Comparison of ENCODE assay signal across 18 cellular contexts in the genomic region with DNA sequence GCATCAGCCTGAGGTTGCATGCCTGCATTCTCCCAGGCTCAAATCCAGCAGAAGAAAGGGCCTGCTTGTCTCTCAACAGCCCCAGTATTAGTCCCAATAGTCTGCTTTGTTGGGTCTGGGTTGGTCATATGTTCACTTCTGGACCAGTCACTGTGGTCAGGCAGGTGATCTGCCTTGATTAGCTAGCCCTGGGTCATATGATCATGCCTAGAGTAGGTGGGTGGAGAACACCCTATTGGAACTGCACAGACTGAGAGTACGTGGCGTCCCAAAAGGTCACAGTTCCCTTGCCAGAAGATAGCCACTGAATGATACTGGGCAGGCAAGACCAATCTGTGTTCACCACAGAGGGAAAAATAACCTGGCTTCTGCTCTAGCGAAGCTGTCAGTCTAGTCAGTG.
DNase-seq lines count a peak whose midpoint lies in the region; ATAC-seq, FAIRE-seq and TF ChIP-seq lines count a peak whose summit lies in the region.
"Had no signal": no experiment of that assay in that cellular context is flagged by ENCODE, and none has a peak within 500 bp of the region (broad histone marks: within the 10 kb centered on the region; RNA-seq: fewer than 3 reads in every experiment).

No MANE protein-coding gene starts in this region.

- no peak overlapping the region for H3K23ac ChIP-seq in H1 (ENCODE audit: insufficient read length)

- H3K36me3 Mint-ChIP-seq in WTC11: no peaks in the 10 kb centered on the region
- H3K36me3 Mint-ChIP-seq: CD8-positive, alpha-beta memory T cell had no signal

- H2BK5ac ChIP-seq in H1 (ENCODE audit: low read depth, low read length): no peak overlapping the region

- no peak overlapping the region for H2BK120ac ChIP-seq in H1 (replicated peaks; ENCODE audit: low read depth, low read length)

- no peak for TF ChIP-seq POLR2A in H1 (IDR thresholded peaks at IDR 0.05; ENCODE audit: control extremely low read depth in 1 of 2, low read depth in 2 of 2, low read length in 2 of 2)

- no peaks in the 10 kb centered on the region for H3K27me3 ChIP-seq in left ventricle myocardium inferior (ENCODE audit: low read depth)
- no peaks in the 10 kb centered on the region for H3K27me3 ChIP-seq in H1 (replicated peaks in 1 of 4; ENCODE audit: control insufficient read depth in 3 of 4, extremely low read depth in 1 of 4, insufficient read depth in 3 of 4, low read length in 3 of 4)
- no peaks in the 10 kb centered on the region for H3K27me3 ChIP-seq in H7 (ENCODE audit: control insufficient read depth, insufficient read depth, low read length)
- H3K27me3 ChIP-seq: BLaER1 had no signal

- peak overlapping the region; percentile 29; the same call in 1 of the 2 replicates for H4K8ac ChIP-seq in H1 (ENCODE audit: extremely low read depth, insufficient read depth, low read length)

- no peak overlapping the region for H4K5ac ChIP-seq in H1 (ENCODE audit: insufficient read length, low read depth, low read length)

- 87% methylated on average over 3 of the region's 3 CpGs; no CpG with 5 or more reads in 1 of the 2 experiments for WGBS in H1 (ENCODE audit: extremely low coverage in 1 of 2, insufficient coverage in 1 of 2, insufficient read length in 1 of 2, insufficient replicate concordance in 2 of 2, low coverage in 1 of 2, low lambda C conversion rate in 2 of 2, missing lambda C conversion rate in 1 of 2), 2 experiments

- DNase-seq in Right ventricle myocardium superior (no peak), left ventricle myocardium inferior (no peak), OCI-M1 (lab: John Stamatoyannopoulos, UW) (peak; percentile 42), H1 (ENCODE audit: low read depth in 1 of 2, low spot score in 2 of 2) (no peak), mesenteric fat pad (ENCODE audit: low spot score) (peak; percentile 16), H7 (no peak), WTC11 (ENCODE audit: low spot score) (no peak)
- DNase-seq: 8988T; AML-193; Calu3; CD8-positive, alpha-beta memory T cell; DMS 273 treated with DMSO at 0.1 percent for 48 hours had no signal

- TF ChIP-seq EP300 in H1 (IDR thresholded peaks at IDR 0.05; ENCODE audit: borderline replicate concordance in 1 of 2, low read depth in 2 of 2, low read length in 2 of 2): no peak

- H3K4me1 Mint-ChIP-seq in WTC11: no peaks in the 10 kb centered on the region
- H3K4me1 Mint-ChIP-seq: CD8-positive, alpha-beta memory T cell; GM23338 had no signal

- H3K27ac ChIP-seq in left ventricle myocardium inferior (replicated peaks) (no peak overlapping the region), H1 (ENCODE audit: low read depth, low read length) (no peak overlapping the region)
- H3K27ac ChIP-seq: BLaER1, HL-60 had no signal

- H3K23me2 ChIP-seq in H1 (ENCODE audit: low read depth, low read length): no peaks in the 10 kb centered on the region

- H3K14ac ChIP-seq in H1 (ENCODE audit: insufficient read length): no peak overlapping the region

- intact Hi-C loops in Right ventricle myocardium superior (cut with DNase I): no loop called here
- intact Hi-C loops in left ventricle myocardium inferior (cut with micrococcal nuclease): no loop called here

- H2BK12ac ChIP-seq in H1 (ENCODE audit: low read depth, low read length): no peak overlapping the region

- CTCF ChIA-PET in H1 (lab: Charles Lee; ENCODE audit: partially characterized antibody) (interaction anchor here (0.9 to 12.9 kb wide), 6 partner anchors 9 to 402 kb away, joined by 3 to 158 read pairs (median 5); no protein-coding TSS in a partner anchor), WTC11 (lab: Charles Lee) (interaction anchor here (1.9 to 2.4 kb wide), 2 partner anchors 19 to 21 kb away, joined by 6 to 8 read pairs; no protein-coding TSS in a partner anchor)

- H3K18ac ChIP-seq in H1 (ENCODE audit: extremely low read depth, low read length): no peak overlapping the region

- no peak overlapping the region for H3K56ac ChIP-seq in H1 (replicated peaks; ENCODE audit: insufficient read length, low read depth, low read length)

- no peak overlapping the region for H3K4me3 Mint-ChIP-seq in WTC11
- H3K4me3 Mint-ChIP-seq: CD8-positive, alpha-beta memory T cell; GM23338 had no signal

- no peak overlapping the region for H3K27ac Mint-ChIP-seq in WTC11
- H3K27ac Mint-ChIP-seq: CD8-positive, alpha-beta memory T cell; GM23338 had no signal

- H2AK5ac ChIP-seq in H1 (ENCODE audit: low read depth, low read length): no peak overlapping the region

- H3K4me3 ChIP-seq in left ventricle myocardium inferior (no peak overlapping the region), H1 (ENCODE audit: extremely low read depth in 1 of 4, insufficient read depth in 2 of 4, low read depth in 3 of 4, low read length in 4 of 4) (no peak overlapping the region), H7 (ENCODE audit: insufficient read depth, low read depth, low read length) (no peak overlapping the region)
- H3K4me3 ChIP-seq: BLaER1, GM12878, GM23338, HAP-1 had no signal

- no peak for TF ChIP-seq RAD21 in H1 (IDR thresholded peaks at IDR 0.05 in 1 of 2, conservative IDR thresholded peaks at IDR 0.05 in 1 of 2; ENCODE audit: low read depth in 2 of 2, low read length in 2 of 2)

- no peak overlapping the region for H3K4ac ChIP-seq in H1 (replicated peaks; ENCODE audit: insufficient read length, low read depth, low read length)

- TF ChIP-seq CTCF in left ventricle myocardium inferior (IDR thresholded peaks at IDR 0.05; ENCODE audit: borderline replicate concordance): no peak
- no peak for TF ChIP-seq CTCF in H1 (IDR thresholded peaks at IDR 0.05; ENCODE audit: control extremely low read depth in 1 of 3, insufficient read depth in 1 of 3, low read depth in 1 of 3, low read length in 3 of 3)
- no peak for TF ChIP-seq CTCF in WTC11 (IDR thresholded peaks at IDR 0.05)

- no peak overlapping the region for H2AFZ ChIP-seq in H1 (ENCODE audit: low read length)
- H2AFZ ChIP-seq: GM23338 had no signal

- no peak overlapping the region for H2BK15ac ChIP-seq in H1 (ENCODE audit: low read length)

- H3K9me3 ChIP-seq in left ventricle myocardium inferior (replicated peaks) (no peaks in the 10 kb centered on the region), H1 (ENCODE audit: insufficient read depth in 2 of 2, low read depth in 1 of 2, low read length in 1 of 2) (no peaks in the 10 kb centered on the region)
- H3K9me3 ChIP-seq: HAP-1 had no signal

- POLR2A ChIA-PET in H1 (lab: Charles Lee; ENCODE audit: partially characterized antibody) (no interaction called here), WTC11 (lab: Charles Lee) (no interaction called here)

- peak; percentile 69 for ATAC-seq in Right ventricle myocardium superior (ENCODE audit: poor library complexity)
- no peak for ATAC-seq in GM19328 (IDR thresholded peaks at IDR 0.05; ENCODE audit: unreplicated experiment)
- no peak for ATAC-seq in WTC11
- ATAC-seq: GM12878, GM23338 had no signal

- no peaks in the 10 kb centered on the region for H3K79me1 ChIP-seq in H1 (ENCODE audit: low read depth, low read length)

- H3K9ac ChIP-seq in H1 (replicated peaks in 1 of 4; ENCODE audit: extremely low read depth in 1 of 4, low read depth in 3 of 4, low read length in 3 of 4): no peak overlapping the region
- H3K9ac ChIP-seq: BLaER1 had no signal

- no peaks in the 10 kb centered on the region for H3K27me3 Mint-ChIP-seq in WTC11 (ENCODE audit: low read depth)

- H3K79me2 ChIP-seq in H1 (ENCODE audit: control insufficient read depth in 1 of 2, insufficient read depth in 2 of 2, low read length in 2 of 2): no peaks in the 10 kb centered on the region

- H3K4me1 ChIP-seq in left ventricle myocardium inferior (no peaks in the 10 kb centered on the region), H1 (replicated peaks in 1 of 4; ENCODE audit: control insufficient read depth in 3 of 4, insufficient read depth in 4 of 4, low read length in 3 of 4) (no peaks in the 10 kb centered on the region)
- H3K4me1 ChIP-seq: HAP-1 had no signal

- no peak overlapping the region for H4K91ac ChIP-seq in H1 (replicated peaks; ENCODE audit: insufficient read length, low read length)

- no peaks in the 10 kb centered on the region for H4K20me1 ChIP-seq in H1 (replicated peaks in 1 of 2; ENCODE audit: control insufficient read depth in 1 of 2, insufficient read depth in 2 of 2, low read length in 2 of 2)
- H4K20me1 ChIP-seq: BLaER1 had no signal

- H3K36me3 ChIP-seq in left ventricle myocardium inferior (no peaks in the 10 kb centered on the region), H1 (ENCODE audit: control insufficient read depth in 2 of 4, insufficient read depth in 4 of 4, low read length in 3 of 4) (no peaks in the 10 kb centered on the region), H7 (replicated peaks; ENCODE audit: control insufficient read depth, insufficient read depth, low read length) (no peaks in the 10 kb centered on the region)
- H3K36me3 ChIP-seq: HAP-1 had no signal

- H3K4me2 ChIP-seq in H1 (ENCODE audit: insufficient read depth in 1 of 2, low read depth in 2 of 2, low read length in 2 of 2): no peak overlapping the region
- H3K4me2 ChIP-seq: BLaER1, GM23338 had no signal

- no peak for FAIRE-seq in H1 (lab: Jason Lieb, UNC)
- FAIRE-seq: GM12878 had no signal

- H3K9me3 Mint-ChIP-seq in WTC11: peaks cover 15% of the 10 kb centered on the region
- H3K9me3 Mint-ChIP-seq: GM23338 had no signal

- no peak overlapping the region for H2BK20ac ChIP-seq in H1 (ENCODE audit: low read length)

TF ChIP-seq in H1, 55 proteins besides CTCF, POLR2A, EP300 and RAD21 (continues in another document):
- TF ChIP-seq SRF (IDR thresholded peaks at IDR 0.05; ENCODE audit: low read depth, low read length) (no peak), RNF2 (IDR thresholded peaks at IDR 0.05; ENCODE audit: borderline replicate concordance, low read depth, low read length, missing control alignments, poor library complexity, severe bottlenecking) (no peak), YY1 (IDR thresholded peaks at IDR 0.05; ENCODE audit: low read depth, low read length) (no peak), SAP30 (IDR thresholded peaks at IDR 0.05; ENCODE audit: insufficient read depth, insufficient replicate concordance, low read length) (no peak), TBP (IDR thresholded peaks at IDR 0.05; ENCODE audit: low read depth, low read length) (no peak), EGR1 (IDR thresholded peaks at IDR 0.05; ENCODE audit: borderline replicate concordance, low read depth, low read length) (no peak), CEBPB (IDR thresholded peaks at IDR 0.05; ENCODE audit: low read depth, low read length) (no peak)

TF ChIP-seq in WTC11, 78 proteins besides CTCF, POLR2A, EP300 and RAD21 (continues in another document):
- TF ChIP-seq ETV6 (CRISPR knock-in tag; IDR thresholded peaks at IDR 0.05): no peak
- TF ChIP-seq RELA (CRISPR knock-in tag; IDR thresholded peaks at IDR 0.05; ENCODE audit: borderline replicate concordance): no peak
- no peak for TF ChIP-seq OVOL2 (CRISPR knock-in tag; IDR thresholded peaks at IDR 0.05; ENCODE audit: borderline replicate concordance)

Comparison
In these comparisons a context has a peak if more than half of its experiments do, and no peak if none do; other contexts are left out.
1. DNase-seq: peak in OCI-M1 (single experiment) and mesenteric fat pad (single experiment); none in Right ventricle myocardium superior (single experiment), left ventricle myocardium inferior (single experiment), H1 (0 of 2), H7 (single experiment) and WTC11 (single experiment).